1 cellular context compared by ENCODE assay signal in the genomic region with DNA sequence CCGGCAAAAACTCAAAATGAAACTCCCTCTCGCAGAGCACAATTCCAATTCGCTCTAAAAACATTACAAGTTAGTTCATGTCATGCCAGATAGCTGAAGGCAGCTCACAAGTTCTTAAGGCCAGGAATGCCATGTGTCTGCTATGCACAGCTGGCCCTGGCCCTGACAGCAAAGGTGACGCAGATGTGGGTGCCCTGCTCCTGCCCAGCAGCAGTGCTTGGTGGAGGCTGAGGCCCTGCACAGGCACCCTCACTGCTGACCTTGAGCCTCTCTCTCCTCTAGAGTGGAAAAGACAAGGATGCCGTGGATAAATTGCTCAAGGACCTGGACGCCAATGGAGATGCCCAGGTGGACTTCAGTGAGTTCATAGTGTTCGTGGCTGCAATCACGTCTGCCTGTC.
TF ChIP-seq lines count a peak whose summit lies in the region.

No MANE protein-coding gene starts in this region.

TF ChIP-seq in liver, 16 proteins besides CTCF, POLR2A, EP300 and RAD21 (continued from another document):
- TF ChIP-seq, protein P1, sequence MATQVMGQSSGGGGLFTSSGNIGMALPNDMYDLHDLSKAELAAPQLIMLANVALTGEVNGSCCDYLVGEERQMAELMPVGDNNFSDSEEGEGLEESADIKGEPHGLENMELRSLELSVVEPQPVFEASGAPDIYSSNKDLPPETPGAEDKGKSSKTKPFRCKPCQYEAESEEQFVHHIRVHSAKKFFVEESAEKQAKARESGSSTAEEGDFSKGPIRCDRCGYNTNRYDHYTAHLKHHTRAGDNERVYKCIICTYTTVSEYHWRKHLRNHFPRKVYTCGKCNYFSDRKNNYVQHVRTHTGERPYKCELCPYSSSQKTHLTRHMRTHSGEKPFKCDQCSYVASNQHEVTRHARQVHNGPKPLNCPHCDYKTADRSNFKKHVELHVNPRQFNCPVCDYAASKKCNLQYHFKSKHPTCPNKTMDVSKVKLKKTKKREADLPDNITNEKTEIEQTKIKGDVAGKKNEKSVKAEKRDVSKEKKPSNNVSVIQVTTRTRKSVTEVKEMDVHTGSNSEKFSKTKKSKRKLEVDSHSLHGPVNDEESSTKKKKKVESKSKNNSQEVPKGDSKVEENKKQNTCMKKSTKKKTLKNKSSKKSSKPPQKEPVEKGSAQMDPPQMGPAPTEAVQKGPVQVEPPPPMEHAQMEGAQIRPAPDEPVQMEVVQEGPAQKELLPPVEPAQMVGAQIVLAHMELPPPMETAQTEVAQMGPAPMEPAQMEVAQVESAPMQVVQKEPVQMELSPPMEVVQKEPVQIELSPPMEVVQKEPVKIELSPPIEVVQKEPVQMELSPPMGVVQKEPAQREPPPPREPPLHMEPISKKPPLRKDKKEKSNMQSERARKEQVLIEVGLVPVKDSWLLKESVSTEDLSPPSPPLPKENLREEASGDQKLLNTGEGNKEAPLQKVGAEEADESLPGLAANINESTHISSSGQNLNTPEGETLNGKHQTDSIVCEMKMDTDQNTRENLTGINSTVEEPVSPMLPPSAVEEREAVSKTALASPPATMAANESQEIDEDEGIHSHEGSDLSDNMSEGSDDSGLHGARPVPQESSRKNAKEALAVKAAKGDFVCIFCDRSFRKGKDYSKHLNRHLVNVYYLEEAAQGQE (IDR thresholded peaks at IDR 0.05) = no peak
- TF ChIP-seq HNF4G (IDR thresholded peaks at IDR 0.05) = no peak
- TF ChIP-seq TAF1 (conservative IDR thresholded peaks at IDR 0.05) = no peak
- TF ChIP-seq SP1 (IDR thresholded peaks at IDR 0.05) = no peak
- no peak for TF ChIP-seq GABPA (IDR thresholded peaks at IDR 0.05 in 1 of 2, conservative IDR thresholded peaks at IDR 0.05 in 1 of 2)
- TF ChIP-seq, protein P2, sequence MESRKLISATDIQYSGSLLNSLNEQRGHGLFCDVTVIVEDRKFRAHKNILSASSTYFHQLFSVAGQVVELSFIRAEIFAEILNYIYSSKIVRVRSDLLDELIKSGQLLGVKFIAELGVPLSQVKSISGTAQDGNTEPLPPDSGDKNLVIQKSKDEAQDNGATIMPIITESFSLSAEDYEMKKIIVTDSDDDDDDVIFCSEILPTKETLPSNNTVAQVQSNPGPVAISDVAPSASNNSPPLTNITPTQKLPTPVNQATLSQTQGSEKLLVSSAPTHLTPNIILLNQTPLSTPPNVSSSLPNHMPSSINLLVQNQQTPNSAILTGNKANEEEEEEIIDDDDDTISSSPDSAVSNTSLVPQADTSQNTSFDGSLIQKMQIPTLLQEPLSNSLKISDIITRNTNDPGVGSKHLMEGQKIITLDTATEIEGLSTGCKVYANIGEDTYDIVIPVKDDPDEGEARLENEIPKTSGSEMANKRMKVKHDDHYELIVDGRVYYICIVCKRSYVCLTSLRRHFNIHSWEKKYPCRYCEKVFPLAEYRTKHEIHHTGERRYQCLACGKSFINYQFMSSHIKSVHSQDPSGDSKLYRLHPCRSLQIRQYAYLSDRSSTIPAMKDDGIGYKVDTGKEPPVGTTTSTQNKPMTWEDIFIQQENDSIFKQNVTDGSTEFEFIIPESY (IDR thresholded peaks at IDR 0.05) = no peak
- TF ChIP-seq JUND (IDR thresholded peaks at IDR 0.05) = no peak
- TF ChIP-seq HNF4A (conservative IDR thresholded peaks at IDR 0.05) = no peak
- TF ChIP-seq FOXA2 (IDR thresholded peaks at IDR 0.05) = no peak
- no peak for TF ChIP-seq RXRA (IDR thresholded peaks at IDR 0.05)
TF ChIP-seq in liver: peak in this region for 0.
